Comparison of ENCODE assay signal across 5 cellular contexts in the genomic region with DNA sequence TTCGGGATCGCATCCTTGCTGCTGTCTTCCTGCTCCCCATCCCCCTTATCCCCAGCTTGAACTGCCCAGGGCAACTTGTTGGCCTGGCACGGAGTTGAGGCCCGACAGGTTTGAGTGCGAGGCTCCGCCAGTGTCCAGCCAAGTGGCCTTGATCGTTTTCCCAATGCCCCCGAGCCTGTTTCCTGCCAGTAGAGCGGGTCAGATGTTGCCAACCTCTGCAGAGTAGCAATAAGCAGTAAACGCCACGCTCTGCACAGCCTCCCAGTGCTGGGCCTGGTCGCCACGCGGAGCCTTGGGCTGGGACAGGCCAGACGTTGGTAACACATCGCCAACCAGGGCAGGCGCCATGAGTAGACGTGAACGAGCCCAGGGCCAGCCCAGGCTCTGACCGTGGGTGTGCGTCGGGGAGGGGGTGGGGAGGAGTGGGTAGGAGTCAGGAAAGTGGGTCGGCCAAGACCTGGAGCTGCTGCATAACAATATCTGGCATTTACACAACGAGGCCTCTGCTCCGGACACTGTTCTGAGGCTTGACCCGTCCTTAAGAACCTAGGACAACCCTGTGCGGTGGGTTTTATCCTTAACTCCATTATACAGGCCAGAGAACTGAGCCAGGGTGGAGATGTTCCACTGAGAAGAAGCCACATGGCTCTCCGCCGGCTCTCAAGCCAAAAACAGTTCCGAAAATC. TPM values are rescaled to one million over a fixed set of nuclear protein-coding genes. Genes with fewer than 3 reads are reported as not detected.
DNase-seq lines count a peak whose midpoint lies in the region; ATAC-seq and TF ChIP-seq lines count a peak whose summit lies in the region.

No MANE protein-coding gene starts in this region.

- no peaks in the 10 kb centered on the region for H3K9me2 ChIP-seq in SK-N-SH

- DNase-seq in SK-N-SH (peak; percentile 62), aorta (peak in 1 of 2 donors; percentile 63)

- H3K79me2 ChIP-seq in SK-N-SH (ENCODE audit: insufficient read depth) = peaks cover 10% of the 10 kb centered on the region

- H3K27ac ChIP-seq in HEK293 (ENCODE audit: extremely low read depth, low read depth, low read length) (no peak overlapping the region; the same call in 1 of the 2 replicates), SK-N-SH (ENCODE audit: low read depth in 2 of 2, low read length in 1 of 2) (peak overlapping the region; percentile 63 to 90; a peak in 3 of 4 replicates), iPS-18a (ENCODE audit: low read length) (no peak overlapping the region), aorta (ENCODE audit: low read depth in 1 of 2, low read length in 2 of 2) (peak overlapping the region in 1 of 2 donors; percentile 41)

- no peaks in the 10 kb centered on the region for H3K9me3 ChIP-seq in HEK293 (ENCODE audit: control insufficient read depth, insufficient read depth, low read depth, low read length)
- H3K9me3 ChIP-seq in SK-N-SH = no peaks in the 10 kb centered on the region
- H3K9me3 ChIP-seq in iPS-18a (ENCODE audit: control insufficient read depth, low read depth, low read length) = no peaks in the 10 kb centered on the region
- no peaks in the 10 kb centered on the region for H3K9me3 ChIP-seq in aorta (ENCODE audit: control insufficient read depth, low read length)

- H3K27me3 ChIP-seq in SK-N-SH (ENCODE audit: insufficient read depth) (no peaks in the 10 kb centered on the region), iPS-18a (ENCODE audit: control insufficient read depth, insufficient read depth, low read length) (peaks cover 40% of the 10 kb centered on the region), aorta (ENCODE audit: control insufficient read depth in 1 of 2, insufficient read depth in 2 of 2, low read length in 1 of 2) (no peaks in the 10 kb centered on the region)

- H3K4me1 ChIP-seq in HEK293 (ENCODE audit: control insufficient read depth, insufficient read depth, low read length) (no peaks in the 10 kb centered on the region), SK-N-SH (ENCODE audit: control insufficient read depth in 1 of 2, insufficient read depth in 2 of 2, low read depth in 1 of 2, low read length in 1 of 2) (peaks cover 7 to 38% of the 10 kb centered on the region in 2 experiments), iPS-18a (ENCODE audit: control insufficient read depth, low read depth, low read length) (peaks cover 17% of the 10 kb centered on the region), aorta (ENCODE audit: control insufficient read depth in 1 of 2, insufficient read depth in 2 of 2, low read length in 2 of 2) (no peaks in the 10 kb centered on the region)

- TF ChIP-seq CTCF in HEK293 (tag by site-specific recombination; IDR thresholded peaks at IDR 0.05) (no peak), SK-N-SH (IDR thresholded peaks at IDR 0.05) (peak; percentile 12; the same call in 1 of the 2 replicates)

- peak; percentile 53 for ATAC-seq in aorta (ENCODE audit: low FRiP score)
- no peak for ATAC-seq in GM19455 (IDR thresholded peaks at IDR 0.05; ENCODE audit: unreplicated experiment)

- intact Hi-C loops in aorta (cut with DNase I) = loop anchor here in 1 of 2 donors (1.0 kb wide), 1 partner anchor 32 kb away; a partner anchor contains a TSS

- H3K9ac ChIP-seq in SK-N-SH = peak overlapping the region; percentile 80
- peak overlapping the region; percentile 6 for H3K9ac ChIP-seq in iPS-18a (ENCODE audit: low read length)

- H4K20me1 ChIP-seq in SK-N-SH (ENCODE audit: insufficient read depth) = no peaks in the 10 kb centered on the region

- peak overlapping the region; percentile 100 for H3K4me2 ChIP-seq in SK-N-SH

- H3K4me3 ChIP-seq in HEK293 (ENCODE audit: low read depth, low read length) (peak overlapping the region; percentile 44), SK-N-SH (ENCODE audit: low read depth in 2 of 2, low read length in 1 of 2) (peak overlapping the region; percentile 53 to 85), iPS-18a (ENCODE audit: low read length) (peak overlapping the region; percentile 52), aorta (ENCODE audit: low read length in 2 of 2) (peak overlapping the region; percentile 23 to 44)

- CTCF ChIA-PET in HEK293 (lab: Yijun Ruan, JAX) (interaction anchor here (0.6 to 3.2 kb wide), 14 partner anchors 9 to 585 kb away, joined by 3 to 38 read pairs (median 3); a partner anchor contains a TSS), SK-N-SH (lab: Yijun Ruan, JAX) (interaction anchor here (0.7 to 5.1 kb wide), 28 partner anchors 9 to 532 kb away, joined by 3 to 84 read pairs (median 4); a partner anchor contains a TSS)

- peaks cover 20% of the 10 kb centered on the region for H3F3A ChIP-seq in SK-N-SH (replicated peaks; ENCODE audit: insufficient read depth)

- POLR2A ChIA-PET in HEK293 (lab: Yijun Ruan, JAX) = interaction anchor here (0.8 to 3.4 kb wide), 6 partner anchors 8 to 180 kb away, joined by 3 to 22 read pairs (median 7); a partner anchor contains a TSS
- POLR2A ChIA-PET in SK-N-SH (lab: Yijun Ruan, JAX) = interaction anchor here (0.6 to 3.0 kb wide), 11 partner anchors 8 to 32 kb away, joined by 3 to 20 read pairs (median 5); a partner anchor contains a TSS

- no peak for TF ChIP-seq RAD21 in SK-N-SH (IDR thresholded peaks at IDR 0.05; ENCODE audit: low read length)

- no peak for TF ChIP-seq EP300 in SK-N-SH (IDR thresholded peaks at IDR 0.05; ENCODE audit: borderline replicate concordance in 1 of 2, low read depth in 1 of 2, low read length in 1 of 2)

- peak overlapping the region; percentile 95 for H2AFZ ChIP-seq in SK-N-SH (ENCODE audit: low read depth)

- WGBS in SK-N-SH (ENCODE audit: low lambda C conversion rate) = 31% methylated on average over 24 of the region's 30 CpGs
- WGBS in aorta, 2 donors = 11 to 16% methylated on average over 30 of the region's 30 CpGs

- H3K36me3 ChIP-seq in HEK293 (ENCODE audit: control insufficient read depth in 2 of 2, insufficient read depth in 1 of 2, low read length in 2 of 2) = peaks cover 0 to 7% of the 10 kb centered on the region in 2 experiments; a peak in 1 of 3 replicates
- no peaks in the 10 kb centered on the region for H3K36me3 ChIP-seq in SK-N-SH (replicated peaks in 1 of 2; ENCODE audit: control insufficient read depth in 1 of 2, insufficient read depth in 2 of 2, low read length in 1 of 2)
- no peaks in the 10 kb centered on the region for H3K36me3 ChIP-seq in iPS-18a (ENCODE audit: control insufficient read depth, low read depth, low read length)
- H3K36me3 ChIP-seq in aorta (ENCODE audit: control insufficient read depth in 1 of 2, insufficient read depth in 2 of 2, low read length in 1 of 2) = no peaks in the 10 kb centered on the region

TF ChIP-seq in HEK293, 187 proteins besides CTCF, POLR2A, EP300 and RAD21 (continues in another document):
- TF ChIP-seq ZBTB20 (tag by site-specific recombination; IDR thresholded peaks at IDR 0.05) (no peak), YY1 (tag by site-specific recombination; IDR thresholded peaks at IDR 0.05) (no peak), ZNF416 (tag by site-specific recombination; IDR thresholded peaks at IDR 0.05) (no peak), ZFP3 (tag by site-specific recombination; IDR thresholded peaks at IDR 0.05; ENCODE audit: low read depth) (no peak), ZNF223 (tag by site-specific recombination; IDR thresholded peaks at IDR 0.05) (no peak), SCRT2 (tag by site-specific recombination; IDR thresholded peaks at IDR 0.05) (peak; percentile 91), ZSCAN23 (tag by site-specific recombination; IDR thresholded peaks at IDR 0.05) (no peak), ZBTB17 (tag by site-specific recombination; IDR thresholded peaks at IDR 0.05) (0 out of 2 replicates have a peak, but pooled peaks have one; percentile 24), EGR2 (tag by site-specific recombination; IDR thresholded peaks at IDR 0.05; ENCODE audit: low read depth) (peak; percentile 39; the same call in 1 of the 2 replicates)

RNA-seq across cellular contexts. Expression of a gene that starts 0.4 kb away (rescaled TPM):
- 22.1 and 31.5 TPM in 2 replicates for polyA plus RNA-seq in SK-N-SH (2012; rRNA removed)
- polyA plus RNA-seq in SK-N-SH (2012; cell fraction: cytosol; rRNA removed) = 18.6 and 24.8 TPM in 2 replicates
- polyA plus RNA-seq in SK-N-SH (2012; cell fraction: nucleus; rRNA removed) = 13.5 and 18.1 TPM in 2 replicates
- total RNA-seq in aorta = 10 to 100 TPM in 1 of 2 donors, 1 to 10 TPM in 1; 4.7 to 16.0 TPM
- polyA plus RNA-seq in aorta = 10 to 100 TPM in 1 of 2 donors, 1 to 10 TPM in 1; 9.5 to 23.0 TPM

RNA-seq across cellular contexts. Expression of a gene that starts 0.6 kb away (rescaled TPM):
- polyA plus RNA-seq in SK-N-SH (2012; rRNA removed) = 64.1 and 88.3 TPM in 2 replicates
- polyA plus RNA-seq in SK-N-SH (2012; cell fraction: cytosol; rRNA removed) = 45.6 and 58.3 TPM in 2 replicates
- 45.8 and 64.4 TPM in 2 replicates for polyA plus RNA-seq in SK-N-SH (2012; cell fraction: nucleus; rRNA removed)
- total RNA-seq in aorta = 10 to 100 TPM; 18.2 to 40.0 TPM
- 10 to 100 TPM; 44.2 to 45.3 TPM for polyA plus RNA-seq in aorta

RNA-seq across cellular contexts. Expression of a gene that starts 7.2 kb away (rescaled TPM):
- polyA plus RNA-seq in SK-N-SH (2012; rRNA removed) = 97.4 and 118 TPM in 2 replicates
- polyA plus RNA-seq in SK-N-SH (2012; cell fraction: cytosol; rRNA removed) = 43.8 and 61.7 TPM in 2 replicates
- polyA plus RNA-seq in SK-N-SH (2012; cell fraction: nucleus; rRNA removed) = 499 and 538 TPM in 2 replicates
- total RNA-seq in aorta = 10 to 100 TPM; 58.1 to 63.7 TPM
- 100 to 1,000 TPM in 1 of 2 donors, 10 to 100 TPM in 1; 29.4 to 124 TPM for polyA plus RNA-seq in aorta

RNA-seq across cellular contexts. Expression of a gene that starts 8.9 kb away (rescaled TPM):
- polyA plus RNA-seq in SK-N-SH (2012; rRNA removed) = 93.0 and 96.2 TPM in 2 replicates
- 44.0 and 62.5 TPM in 2 replicates for polyA plus RNA-seq in SK-N-SH (2012; cell fraction: cytosol; rRNA removed)
- polyA plus RNA-seq in SK-N-SH (2012; cell fraction: nucleus; rRNA removed) = 136 and 173 TPM in 2 replicates
- total RNA-seq in aorta = 10 to 100 TPM in 1 of 2 donors, 1 to 10 TPM in 1; 7.2 to 16.5 TPM
- 100 to 1,000 TPM in 1 of 2 donors, 10 to 100 TPM in 1; 12.2 to 102 TPM for polyA plus RNA-seq in aorta

RNA-seq across cellular contexts. Expression of a gene that starts 19.2 kb away (rescaled TPM):
- polyA plus RNA-seq in SK-N-SH (2012; rRNA removed) = 0.02 and 0.10 TPM in 2 replicates
- polyA plus RNA-seq in SK-N-SH (2012; cell fraction: cytosol; rRNA removed) = not detected in 2 replicates
- polyA plus RNA-seq in SK-N-SH (2012; cell fraction: nucleus; rRNA removed) = 0.07 and 0.15 TPM in 2 replicates
- total RNA-seq in aorta = not detected
- under 1 TPM in 1 of 2 donors, not detected in 1; 0.15 TPM for polyA plus RNA-seq in aorta

Comparison
In these comparisons a context has a peak if more than half of its experiments do, and no peak if none do; other contexts are left out.
1. H3K27ac ChIP-seq: peak in SK-N-SH (2 of 2); none in HEK293 (single experiment) and iPS-18a (single experiment).
2. Peak in every context shown above with its lines, with median percentiles within 50 percentile points of each other: H3K4me3 ChIP-seq.